ENCODE assay signal across 13 cellular contexts in the genomic region with DNA sequence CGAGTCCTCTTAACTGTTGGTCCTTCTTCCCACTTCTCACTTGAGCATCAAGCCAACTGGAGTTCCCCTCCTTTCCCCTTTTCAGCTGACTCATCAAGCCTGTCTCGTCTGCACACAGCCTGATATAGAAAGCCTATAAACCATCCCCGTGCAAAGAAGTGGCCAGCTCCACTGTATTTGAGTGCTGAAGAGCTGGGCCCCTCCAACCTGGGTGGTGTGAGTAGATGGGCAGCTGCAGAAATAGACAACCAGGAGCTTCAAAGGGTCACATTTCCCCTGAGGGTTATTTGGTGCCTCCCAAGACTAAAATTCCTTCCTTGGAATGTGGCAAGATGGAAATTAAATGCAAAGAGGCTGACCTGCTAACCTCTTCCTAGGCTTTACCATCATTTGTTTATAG.
"Had no signal": no experiment of that assay in that cellular context is flagged by ENCODE, and none has a peak within 500 bp of the region (broad histone marks: within the 10 kb centered on the region; RNA-seq: fewer than 3 reads in every experiment).

No MANE protein-coding gene starts in this region.

- H3K36me3 Mint-ChIP-seq: activated CD4-positive, alpha-beta memory T cell treated with anti-CD3 and anti-CD28 coated beads for 36 hours; activated naive CD8-positive, alpha-beta T cell; naive B cell had no signal

- H3K4me1 Mint-ChIP-seq: naive B cell had no signal

- H3K9me3 ChIP-seq: heart left ventricle, sigmoid colon had no signal

- H3K4me3 Mint-ChIP-seq: activated CD4-positive, alpha-beta memory T cell treated with anti-CD3 and anti-CD28 coated beads for 36 hours; activated naive CD8-positive, alpha-beta T cell; activated T-cell treated with anti-CD3 and anti-CD28 coated beads, Interleukin-2, amount 50 U/mL, for 4 hours; naive B cell had no signal

- H3K27ac ChIP-seq: heart left ventricle, sigmoid colon had no signal

- H3K4me1 ChIP-seq: heart left ventricle, sigmoid colon had no signal

- H3K27me3 Mint-ChIP-seq: activated naive CD8-positive, alpha-beta T cell had no signal

- H3K9me3 Mint-ChIP-seq: activated CD4-positive, alpha-beta memory T cell treated with anti-CD3 and anti-CD28 coated beads for 36 hours; activated T-cell treated with anti-CD3 and anti-CD28 coated beads, Interleukin-2, amount 50 U/mL, for 4 hours had no signal

- H3K4me3 ChIP-seq: heart left ventricle, sigmoid colon had no signal

- H3K27me3 ChIP-seq: sigmoid colon had no signal

- H3K36me3 ChIP-seq: heart left ventricle, sigmoid colon had no signal

- H3K27ac Mint-ChIP-seq: activated CD4-positive, alpha-beta memory T cell treated with anti-CD3 and anti-CD28 coated beads for 36 hours; activated naive CD8-positive, alpha-beta T cell; naive B cell had no signal

- DNase-seq: activated CD4-positive, alpha-beta memory T cell treated with anti-CD3 and anti-CD28 coated beads for 36 hours; activated effector memory CD4-positive, alpha-beta T cell treated with anti-CD3 and anti-CD28 coated beads, Interleukin-2, amount 50 U/mL, for 16 hours; activated T-cell treated with anti-CD3 and anti-CD28 coated beads, Interleukin-2, amount 50 U/mL, for 4 hours; heart left ventricle; kidney; naive B cell; occipital lobe; sigmoid colon; stimulated activated CD4-positive, alpha-beta T cell treated with anti-CD3 and anti-CD28 coated beads, Interleukin-2, amount 100 ng/mL, for 48 hours; stimulated activated CD8-positive, alpha-beta memory T cell treated with anti-CD3 and anti-CD28 coated beads, Interleukin-4, amount 100 ng/mL, for 48 hours; stimulated activated naive CD8-positive, alpha-beta T cell treated with anti-CD3 and anti-CD28 coated beads, Interleukin-15, Interleukin-2, amounts not matched to agents 100 U/mL and 50 U/mL, for 24 hours; SW 1271 had no signal
